In genomic region chr2:122194546-122194945, GRCh38 we compare ENCODE assay signal across 19 cellular contexts.
DNase-seq lines count a peak whose midpoint lies in the region; ATAC-seq and TF ChIP-seq lines count a peak whose summit lies in the region.
"Had no signal": no experiment of that assay in that cellular context is flagged by ENCODE, and none has a peak within 500 bp of the region (broad histone marks: within the 10 kb centered on the region; RNA-seq: fewer than 3 reads in every experiment).

No MANE protein-coding gene starts in this region.

- ATAC-seq in RWPE2 (ENCODE audit: low read depth) (peak; percentile 72), HG03432 (IDR thresholded peaks at IDR 0.05; ENCODE audit: unreplicated experiment) (no peak), HG02759 (IDR thresholded peaks at IDR 0.05; ENCODE audit: unreplicated experiment) (no peak)
- ATAC-seq: K562, Panc1, Right ventricle myocardium inferior had no signal

- H3K4me3 ChIP-seq in RWPE2 (ENCODE audit: severe bottlenecking) (no peak overlapping the region), kidney epithelial cell (ENCODE audit: low read depth, low read length) (no peak overlapping the region), H7 (ENCODE audit: insufficient read depth, low read depth, low read length) (no peak overlapping the region)
- H3K4me3 ChIP-seq: K562 had no signal

- no peak for TF ChIP-seq CTCF in RWPE2 (IDR thresholded peaks at IDR 0.05; ENCODE audit: poor library complexity, severe bottlenecking)
- TF ChIP-seq CTCF in kidney epithelial cell (IDR thresholded peaks at IDR 0.05; ENCODE audit: insufficient read depth, low read length, poor library complexity, severe bottlenecking), result no peak

- peak; percentile 20 for DNase-seq in COLO668 (lab: John Stamatoyannopoulos, UW; ENCODE audit: unreplicated experiment)
- DNase-seq in HT1080 (ENCODE audit: low read depth), result peak; percentile 72
- DNase-seq in RWPE2 (ENCODE audit: low spot score), result no peak
- DNase-seq in kidney epithelial cell (ENCODE audit: low read depth), result peak; percentile 18
- DNase-seq in H7, result no peak
- DNase-seq: CD4-positive, alpha-beta T cell; DND-41; H9; NCI-H1105; NCI-H187; NCI-H2107; NCI-H226; NCI-H524; SW 1271 had no signal

- H3K36me3 ChIP-seq in RWPE2 (ENCODE audit: low read depth), result no peaks in the 10 kb centered on the region
- no peaks in the 10 kb centered on the region for H3K36me3 ChIP-seq in kidney epithelial cell (ENCODE audit: control insufficient read depth, insufficient read depth, low read length)
- H3K36me3 ChIP-seq in H7 (replicated peaks; ENCODE audit: control insufficient read depth, insufficient read depth, low read length), result no peaks in the 10 kb centered on the region

- H3K27me3 ChIP-seq in RWPE2 (ENCODE audit: insufficient read depth, poor library complexity, severe bottlenecking) (peaks cover 3% of the 10 kb centered on the region), kidney epithelial cell (ENCODE audit: control insufficient read depth, insufficient read depth, low read length) (no peaks in the 10 kb centered on the region), H7 (ENCODE audit: control insufficient read depth, insufficient read depth, low read length) (no peaks in the 10 kb centered on the region)

- peaks cover 11% of the 10 kb centered on the region for H3K4me1 ChIP-seq in RWPE2 (ENCODE audit: insufficient read depth, poor library complexity, severe bottlenecking)

- H3K9me3 ChIP-seq in RWPE2 (ENCODE audit: severe bottlenecking), result no peaks in the 10 kb centered on the region

- no peak overlapping the region for H3K27ac ChIP-seq in RWPE2 (ENCODE audit: poor library complexity, severe bottlenecking)

Comparison
In these comparisons a context has a peak if more than half of its experiments do, and no peak if none do; other contexts are left out.
1. DNase-seq: peak in COLO668 (single experiment), HT1080 (single experiment) and kidney epithelial cell (single experiment); none in RWPE2 (single experiment) and H7 (single experiment).